2 cellular contexts compared by ENCODE assay signal in genomic region chr2:119253760-119254600, GRCh38.
TF ChIP-seq lines count a peak whose summit lies in the region.

No MANE protein-coding gene starts in this region.

TF ChIP-seq in GM23338, 12 proteins besides CTCF, POLR2A, EP300 and RAD21:
- TF ChIP-seq ZNF462 (CRISPR knock-in tag; IDR thresholded peaks at IDR 0.05) (no peak), JUNB (IDR thresholded peaks at IDR 0.05; ENCODE audit: unreplicated experiment) (no peak)

TF ChIP-seq in endothelial cell of umbilical vein, 7 proteins besides CTCF, POLR2A, EP300 and RAD21:
- no peak for TF ChIP-seq GATA2 (IDR thresholded peaks at IDR 0.05; ENCODE audit: insufficient read depth, insufficient read length, low read depth, low read length)
- TF ChIP-seq JUN (IDR thresholded peaks at IDR 0.05; ENCODE audit: borderline replicate concordance, insufficient read depth, insufficient read length, low read depth): no peak
- TF ChIP-seq EZH2 (IDR thresholded peaks at IDR 0.05; ENCODE audit: borderline replicate concordance, low read depth, low read length, severe bottlenecking): no peak
